ENCODE assay signal across 9 cellular contexts in genomic region chr7:7861211-7861633, GRCh38.
DNase-seq lines count a peak whose midpoint lies in the region; ATAC-seq and TF ChIP-seq lines count a peak whose summit lies in the region.
"Had no signal": no experiment of that assay in that cellular context is flagged by ENCODE, and none has a peak within 500 bp of the region (broad histone marks: within the 10 kb centered on the region; RNA-seq: fewer than 3 reads in every experiment).

No MANE protein-coding gene starts in this region.

- intact Hi-C loops in psoas muscle (cut with DNase I), result loop anchor here in 1 of 2 donors (5.0 to 10.0 kb wide), 2 partner anchors 106 to 176 kb away; partner anchors contain the start of gene GLCCI1
- intact Hi-C loops in esophagus squamous epithelium (cut with DNase I), result no loop called here

- H3K27ac ChIP-seq in GM23248 (no peak overlapping the region), psoas muscle (peak overlapping the region; percentile 50), esophagus squamous epithelium (no peak overlapping the region)
- H3K27ac ChIP-seq: ovary had no signal

- peak; percentile 66 to 91 (median 80) for ATAC-seq in psoas muscle

- TF ChIP-seq POLR2A in esophagus squamous epithelium (IDR thresholded peaks at IDR 0.05), result no peak

- in situ Hi-C loops in GM23248 (cut with MboI), result no loop called here

- H3K27me3 ChIP-seq in GM23248 (replicated peaks; ENCODE audit: insufficient read depth), result no peaks in the 10 kb centered on the region
- H3K27me3 ChIP-seq in psoas muscle (ENCODE audit: insufficient read depth in 3 of 3, low read length in 2 of 3), result no peaks in the 10 kb centered on the region
- H3K27me3 ChIP-seq in esophagus squamous epithelium, result no peaks in the 10 kb centered on the region
- H3K27me3 ChIP-seq: ovary had no signal

- H2AFZ ChIP-seq in GM23248, result no peak overlapping the region

- peaks cover 11% of the 10 kb centered on the region for H3K4me1 ChIP-seq in GM23248 (ENCODE audit: insufficient read depth)
- H3K4me1 ChIP-seq in psoas muscle, result peaks cover 52% of the 10 kb centered on the region
- H3K4me1 ChIP-seq in esophagus squamous epithelium, result no peaks in the 10 kb centered on the region

- no peak overlapping the region for H3K4me2 ChIP-seq in GM23248 (ENCODE audit: unreplicated experiment)

- H3K9me2 ChIP-seq in GM23248 (ENCODE audit: insufficient read depth), result no peaks in the 10 kb centered on the region

- no peaks in the 10 kb centered on the region for H3K9me3 ChIP-seq in GM23248 (ENCODE audit: low read depth)
- H3K9me3 ChIP-seq in psoas muscle, result no peaks in the 10 kb centered on the region
- no peaks in the 10 kb centered on the region for H3K9me3 ChIP-seq in esophagus squamous epithelium
- H3K9me3 ChIP-seq: ovary had no signal

- H3K36me3 ChIP-seq in GM23248 (ENCODE audit: low read depth) (no peaks in the 10 kb centered on the region), psoas muscle (ENCODE audit: insufficient read depth in 1 of 2, low read depth in 1 of 2) (no peaks in the 10 kb centered on the region), esophagus squamous epithelium (no peaks in the 10 kb centered on the region)
- H3K36me3 ChIP-seq: ovary had no signal

- H3F3A ChIP-seq in GM23248 (ENCODE audit: insufficient read depth), result peaks cover 5% of the 10 kb centered on the region

- TF ChIP-seq CTCF in psoas muscle (IDR thresholded peaks at IDR 0.05), result no peak
- TF ChIP-seq CTCF in esophagus squamous epithelium (IDR thresholded peaks at IDR 0.05), result no peak

- H4K20me1 ChIP-seq in GM23248 (ENCODE audit: insufficient read depth), result no peaks in the 10 kb centered on the region

- no peak overlapping the region for H3K9ac ChIP-seq in GM23248

- 0% methylated on average over 1 of the region's 1 CpG for WGBS in GM23248 (ENCODE audit: low coverage in 1 of 2, low lambda C conversion rate in 2 of 2, missing lambda C conversion rate in 2 of 2), 2 experiments
- 17 to 42% (median 26%) methylated on average over 1 of the region's 1 CpG for WGBS in psoas muscle, 3 donors
- 50 to 61% methylated on average over 1 of the region's 1 CpG for WGBS in esophagus squamous epithelium, 2 donors

- H3K4me3 ChIP-seq in GM23248 (no peak overlapping the region), psoas muscle (no peak overlapping the region), esophagus squamous epithelium (no peak overlapping the region)
- H3K4me3 ChIP-seq: ovary had no signal

- DNase-seq in GM23248 (peak; percentile 76), NCI-H2029 treated with DMSO at 0.1 percent for 48 hours (lab: John Stamatoyannopoulos, UW) (peak; percentile 96), brain pericyte (ENCODE audit: low read depth, low spot score) (peak; percentile 74), psoas muscle (no peak), T1000 (lab: John Stamatoyannopoulos, UW) (no peak), esophagus squamous epithelium (lab: John Stamatoyannopoulos, UW) (no peak), iPS-NIHi11 (ENCODE audit: low spot score) (no peak)
- DNase-seq in activated CD4-positive, alpha-beta T cell treated with anti-CD3 and anti-CD28 coated beads, Interleukin-2, amount 50 U/mL, for 48 hours, result no peak
- DNase-seq: ovary had no signal

- no peaks in the 10 kb centered on the region for H3K79me2 ChIP-seq in GM23248 (ENCODE audit: insufficient read depth)

Comparison
In these comparisons a context has a peak if more than half of its experiments do, and no peak if none do; other contexts are left out.
1. DNase-seq: peak in GM23248 (single experiment), NCI-H2029 treated with DMSO at 0.1 percent for 48 hours (single experiment) and brain pericyte (single experiment); none in psoas muscle (0 of 2), T1000 (single experiment), esophagus squamous epithelium (single experiment), activated CD4-positive, alpha-beta T cell treated with anti-CD3 and anti-CD28 coated beads, Interleukin-2, amount 50 U/mL, for 48 hours (0 of 2) and iPS-NIHi11 (single experiment).